In genomic region chr1:110944806-110945205, GRCh38 we compare ENCODE assay signal across 34 cellular contexts.
"Had no signal": no experiment of that assay in that cellular context is flagged by ENCODE, and none has a peak within 500 bp of the region (broad histone marks: within the 10 kb centered on the region; RNA-seq: fewer than 3 reads in every experiment).

No MANE protein-coding gene starts in this region.

- H3K27me3 ChIP-seq: MG63 had no signal

- DNase-seq: Karpas-422, Kasumi-1, MG63, MM.1S, MV-4-11, NCI-H1048, NCI-H1092, NCI-H1092 treated with DMSO at 0.1 percent for 48 hours, NCI-H1105, NCI-H1105 treated with DMSO at 0.1 percent for 48 hours, NCI-H1417, NCI-H1417 treated with DMSO at 0.1 percent for 48 hours, NCI-H1436, NCI-H1436 treated with DMSO at 0.1 percent for 48 hours, NCI-H146, NCI-H1694, NCI-H1694 treated with DMSO at 0.1 percent for 48 hours, NCI-H187, NCI-H187 treated with DMSO at 0.1 percent for 48 hours, NCI-H1930, NCI-H2029, NCI-H2029 treated with DMSO at 0.1 percent for 48 hours, NCI-H2081, NCI-H2081 treated with DMSO at 0.1 percent for 48 hours, NCI-H2107, NCI-H2171, NCI-H2171 treated with DMSO at 0.1 percent for 48 hours, NCI-H2227 treated with DMSO at 0.1 percent for 48 hours, NCI-H226, NCI-H345, NCI-H446 treated with DMSO at 0.1 percent for 48 hours, NCI-H510A, NCI-H510A treated with DMSO at 0.1 percent for 48 hours, NCI-H524 had no signal

- H3K4me3 ChIP-seq: MG63 had no signal
